ENCODE assay signal across 20 cellular contexts in the genomic region with DNA sequence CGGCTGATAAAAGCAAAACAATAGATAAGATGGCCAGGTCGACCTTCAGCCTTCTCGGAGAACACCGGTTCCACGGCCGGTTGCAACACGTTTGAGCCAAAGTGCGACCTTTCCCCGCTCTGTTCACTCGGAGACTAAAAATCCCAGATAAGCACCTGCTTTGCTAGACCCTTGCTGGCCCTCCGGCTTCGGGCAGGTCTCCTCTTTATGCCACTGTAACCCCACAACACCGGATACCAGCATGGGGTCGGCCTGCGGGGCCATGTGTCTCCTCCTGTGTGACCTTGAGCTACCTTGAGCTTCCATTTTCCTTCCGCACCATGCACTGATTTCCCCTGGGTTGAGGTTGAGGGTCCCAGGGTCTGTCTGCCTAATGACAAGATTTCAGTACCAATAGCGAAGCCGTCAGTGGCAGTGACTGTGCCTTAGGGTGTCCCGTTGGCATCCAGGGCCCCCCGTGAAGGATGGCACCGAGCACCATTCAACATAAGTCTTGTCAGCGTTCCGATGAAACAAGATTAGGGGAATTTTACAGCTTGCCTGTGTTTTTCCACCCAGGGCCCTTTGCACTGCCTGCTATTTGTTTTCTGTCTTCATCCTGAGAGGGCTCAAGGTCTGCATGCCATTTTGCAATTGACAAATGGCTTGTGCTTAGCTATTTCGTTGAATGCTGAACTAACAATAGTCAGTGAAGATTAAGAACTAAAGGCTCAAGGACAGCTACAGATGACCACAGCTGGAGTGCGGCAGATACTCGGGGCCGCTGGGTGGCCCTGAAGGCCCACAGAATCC.
DNase-seq lines count a peak whose midpoint lies in the region; ATAC-seq and TF ChIP-seq lines count a peak whose summit lies in the region.
"Had no signal": no experiment of that assay in that cellular context is flagged by ENCODE, and none has a peak within 500 bp of the region (broad histone marks: within the 10 kb centered on the region; RNA-seq: fewer than 3 reads in every experiment).

No MANE protein-coding gene starts in this region.

- no peaks in the 10 kb centered on the region for H3K27me3 ChIP-seq in left ventricle myocardium inferior (ENCODE audit: low read depth)

- no peak overlapping the region for H3K4me3 Mint-ChIP-seq in type B pancreatic cell
- H3K4me3 Mint-ChIP-seq: activated CD4-positive, alpha-beta T cell treated with anti-CD3 and anti-CD28 coated beads, Interleukin-2, amount 10 ng/mL, durations not matched to agents 7 days and 5 days; central memory CD8-positive, alpha-beta T cell; stimulated activated effector memory CD8-positive, alpha-beta T cell treated with anti-CD3 and anti-CD28 coated beads, Interleukin-12 subunit alpha, Interleukin-12 subunit beta, amount 100 ng/mL, for 72 hours had no signal

- no peaks in the 10 kb centered on the region for H3K36me3 Mint-ChIP-seq in type B pancreatic cell
- H3K36me3 Mint-ChIP-seq: stimulated activated effector memory CD8-positive, alpha-beta T cell treated with anti-CD3 and anti-CD28 coated beads, Interleukin-12 subunit alpha, Interleukin-12 subunit beta, amount 100 ng/mL, for 72 hours had no signal

- H3K36me3 ChIP-seq in left ventricle myocardium inferior, result no peaks in the 10 kb centered on the region
- no peaks in the 10 kb centered on the region for H3K36me3 ChIP-seq in mucosa of descending colon (ENCODE audit: low read depth)

- peak overlapping the region; percentile 36 for H3K27ac Mint-ChIP-seq in type B pancreatic cell
- H3K27ac Mint-ChIP-seq: activated CD4-positive, alpha-beta T cell treated with anti-CD3 and anti-CD28 coated beads, Interleukin-2, amount 10 ng/mL, durations not matched to agents 7 days and 5 days; stimulated activated effector memory CD8-positive, alpha-beta T cell treated with anti-CD3 and anti-CD28 coated beads, Interleukin-12 subunit alpha, Interleukin-12 subunit beta, amount 100 ng/mL, for 72 hours had no signal

- H3K4me3 ChIP-seq in left ventricle myocardium inferior, result no peak overlapping the region
- no peak overlapping the region for H3K4me3 ChIP-seq in mucosa of descending colon

- H3K27ac ChIP-seq in left ventricle myocardium inferior (replicated peaks), result no peak overlapping the region
- H3K27ac ChIP-seq: RWPE1, VCaP had no signal

- H3K4me1 ChIP-seq in left ventricle myocardium inferior (peaks cover 20% of the 10 kb centered on the region), mucosa of descending colon (ENCODE audit: low read depth) (peaks cover 4% of the 10 kb centered on the region)

- no peaks in the 10 kb centered on the region for H3K9me3 ChIP-seq in left ventricle myocardium inferior (replicated peaks)
- H3K9me3 ChIP-seq in mucosa of descending colon, result no peaks in the 10 kb centered on the region

- peaks cover 6% of the 10 kb centered on the region for H3K4me1 Mint-ChIP-seq in type B pancreatic cell (ENCODE audit: unreplicated experiment)
- H3K4me1 Mint-ChIP-seq: activated CD4-positive, alpha-beta T cell treated with anti-CD3 and anti-CD28 coated beads, Interleukin-2, amount 10 ng/mL, durations not matched to agents 7 days and 5 days; central memory CD8-positive, alpha-beta T cell had no signal

- ATAC-seq in Right ventricle myocardium inferior, result no peak
- no peak for ATAC-seq in left cardiac atrium
- no peak for ATAC-seq in mucosa of descending colon
- ATAC-seq in HG02840 (IDR thresholded peaks at IDR 0.05; ENCODE audit: low FRiP score, unreplicated experiment), result no peak
- ATAC-seq: stimulated activated effector memory CD8-positive, alpha-beta T cell treated with anti-CD3 and anti-CD28 coated beads, Interleukin-12 subunit alpha, Interleukin-12 subunit beta, amount 100 ng/mL, for 72 hours had no signal

- no peaks in the 10 kb centered on the region for H3K9me3 Mint-ChIP-seq in type B pancreatic cell
- H3K9me3 Mint-ChIP-seq: activated CD4-positive, alpha-beta T cell treated with anti-CD3 and anti-CD28 coated beads, Interleukin-2, amount 10 ng/mL, durations not matched to agents 7 days and 5 days; central memory CD8-positive, alpha-beta T cell; stimulated activated effector memory CD8-positive, alpha-beta T cell treated with anti-CD3 and anti-CD28 coated beads, Interleukin-12 subunit alpha, Interleukin-12 subunit beta, amount 100 ng/mL, for 72 hours had no signal

- TF ChIP-seq CTCF in left ventricle myocardium inferior (IDR thresholded peaks at IDR 0.05; ENCODE audit: borderline replicate concordance) (no peak), mucosa of descending colon (IDR thresholded peaks at IDR 0.05) (no peak), type B pancreatic cell (conservative IDR thresholded peaks at IDR 0.05) (no peak)

- DNase-seq in Right ventricle myocardium inferior (ENCODE audit: missing footprints) (peak; percentile 55), left cardiac atrium (no peak), left ventricle myocardium inferior (peak; percentile 11), mucosa of descending colon (peak in 2 of 3 donors; percentile 10 to 23), type B pancreatic cell (ENCODE audit: extremely low spot score, unreplicated experiment) (no peak), COLO829 (ENCODE audit: low spot score) (no peak), NCI-H1105 treated with DMSO at 0.1 percent for 48 hours (lab: John Stamatoyannopoulos, UW) (no peak)
- DNase-seq: activated CD4-positive, alpha-beta T cell treated with anti-CD3 and anti-CD28 coated beads, Interleukin-2, amount 10 ng/mL, durations not matched to agents 7 days and 5 days; activated naive CD4-positive, alpha-beta T cell treated with anti-CD3 and anti-CD28 coated beads, Interleukin-2, amount 50 U/mL, for 16 hours; activated T-cell treated with anti-CD3 and anti-CD28 coated beads, Interleukin-2, amount 50 U/mL, for 48 hours; Calu3; dermis blood vessel endothelial cell; KBM-7; NCI-H526 treated with DMSO at 0.1 percent for 48 hours; stimulated activated CD4-positive, alpha-beta T cell treated with anti-CD3 and anti-CD28 coated beads, Interleukin-2, amount 100 ng/mL, for 48 hours had no signal

- intact Hi-C loops in Right ventricle myocardium inferior (cut with DNase I) (no loop called here), left cardiac atrium (cut with DNase I) (loop anchor here in 1 of 2 donors (10.0 kb wide), 1 partner anchor 111 kb away; no protein-coding TSS in a partner anchor), left ventricle myocardium inferior (cut with micrococcal nuclease) (no loop called here), mucosa of descending colon (cut with DNase I, micrococcal nuclease) (no loop called here)

- no peaks in the 10 kb centered on the region for H3K27me3 Mint-ChIP-seq in type B pancreatic cell
- H3K27me3 Mint-ChIP-seq: activated CD4-positive, alpha-beta T cell treated with anti-CD3 and anti-CD28 coated beads, Interleukin-2, amount 10 ng/mL, durations not matched to agents 7 days and 5 days; central memory CD8-positive, alpha-beta T cell had no signal

Comparison
In these comparisons a context has a peak if more than half of its experiments do, and no peak if none do; other contexts are left out.
1. DNase-seq: peak in Right ventricle myocardium inferior (single experiment), left ventricle myocardium inferior (single experiment) and mucosa of descending colon (2 of 3); none in left cardiac atrium (single experiment), type B pancreatic cell (single experiment), COLO829 (single experiment) and NCI-H1105 treated with DMSO at 0.1 percent for 48 hours (single experiment).